ENCODE assay signal across 8 cellular contexts in the genomic region with DNA sequence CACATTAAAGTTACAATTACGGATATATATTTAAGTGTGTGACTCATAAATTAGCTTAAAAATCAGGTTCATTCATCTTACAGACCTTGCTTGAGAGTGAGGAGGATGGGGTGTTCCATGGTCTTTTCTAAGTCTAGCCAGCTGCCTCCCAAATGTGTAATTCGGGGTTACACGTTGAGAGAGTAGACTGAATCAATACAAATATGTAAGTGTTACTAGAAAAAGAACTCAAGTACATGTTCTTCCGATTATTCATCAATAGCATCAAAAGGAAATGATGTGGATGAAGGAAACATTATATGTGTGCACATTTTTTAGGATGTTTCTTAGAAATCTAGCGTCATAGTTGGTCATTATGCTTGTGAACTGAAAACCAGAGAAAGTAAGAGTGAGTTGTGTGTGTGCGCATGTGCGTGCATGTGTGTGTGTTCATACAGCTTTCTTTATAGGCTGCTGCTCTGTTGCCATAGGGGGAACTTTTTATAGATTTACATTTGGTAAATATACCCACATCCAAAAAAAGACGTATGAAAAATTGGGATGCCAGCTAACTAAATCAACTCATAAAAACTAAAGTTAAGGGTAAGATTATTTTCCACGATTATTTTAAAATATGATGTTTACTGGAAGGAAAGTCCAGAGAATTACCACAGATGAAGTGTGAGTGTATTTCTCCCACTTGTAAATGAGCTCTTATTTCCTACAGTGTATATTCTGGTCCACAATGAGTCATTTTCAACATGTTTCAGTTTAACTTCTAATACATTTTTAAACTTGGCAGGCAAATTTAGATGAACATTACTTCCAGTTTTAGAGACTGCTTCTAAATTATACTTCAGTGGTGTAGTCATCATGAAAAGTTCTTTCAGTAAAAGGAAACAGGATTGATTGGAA.
DNase-seq lines count a peak whose midpoint lies in the region; ATAC-seq and TF ChIP-seq lines count a peak whose summit lies in the region.

No MANE protein-coding gene starts in this region.

- intact Hi-C loops in posterior cingulate gyrus (cut with DNase I): no loop called here

- DNase-seq in GM06990 (ENCODE audit: extremely low read depth, insufficient read length) (peak; percentile 32), astrocyte of the spinal cord (ENCODE audit: low read depth, low spot score) (peak; percentile 46), NCI-H510A treated with DMSO at 0.1 percent for 48 hours (lab: John Stamatoyannopoulos, UW) (no peak), GF-D8 (lab: John Stamatoyannopoulos, UW) (no peak), posterior cingulate gyrus (no peak), DMS79 (lab: John Stamatoyannopoulos, UW) (no peak)

- no peaks in the 10 kb centered on the region for H3K27me3 ChIP-seq in GM06990 (replicated peaks; ENCODE audit: control insufficient read depth, insufficient read depth, low read length)

- no peaks in the 10 kb centered on the region for H3K36me3 ChIP-seq in GM06990 (ENCODE audit: control insufficient read depth, insufficient read depth, low read length)

- TF ChIP-seq CTCF in GM06990 (IDR thresholded peaks at IDR 0.05; ENCODE audit: insufficient read depth, low read length, poor library complexity, severe bottlenecking) (no peak), astrocyte of the spinal cord (IDR thresholded peaks at IDR 0.05; ENCODE audit: low read depth, low read length) (no peak)

- in situ Hi-C loops in astrocyte of the spinal cord (cut with HindIII; ENCODE audit: low sequenced_read_pairs): no loop called here

- peak overlapping the region; percentile 40 for H3K4me3 ChIP-seq in GM06990 (replicated peaks; ENCODE audit: low read depth, low read length)
- no peak overlapping the region for H3K4me3 ChIP-seq in astrocyte of the spinal cord (ENCODE audit: low read depth, low read length)

- ATAC-seq in GM19328 (IDR thresholded peaks at IDR 0.05; ENCODE audit: unreplicated experiment) (peak; percentile 84), HG03060 (IDR thresholded peaks at IDR 0.05; ENCODE audit: low read depth, unreplicated experiment) (peak; percentile 61)

Comparison
In these comparisons a context has a peak if more than half of its experiments do, and no peak if none do; other contexts are left out.
1. DNase-seq: peak in GM06990 (single experiment) and astrocyte of the spinal cord (single experiment); none in NCI-H510A treated with DMSO at 0.1 percent for 48 hours (single experiment), GF-D8 (single experiment), posterior cingulate gyrus (0 of 10) and DMS79 (single experiment).